Comparison of ENCODE assay signal across 22 cellular contexts in the genomic region with DNA sequence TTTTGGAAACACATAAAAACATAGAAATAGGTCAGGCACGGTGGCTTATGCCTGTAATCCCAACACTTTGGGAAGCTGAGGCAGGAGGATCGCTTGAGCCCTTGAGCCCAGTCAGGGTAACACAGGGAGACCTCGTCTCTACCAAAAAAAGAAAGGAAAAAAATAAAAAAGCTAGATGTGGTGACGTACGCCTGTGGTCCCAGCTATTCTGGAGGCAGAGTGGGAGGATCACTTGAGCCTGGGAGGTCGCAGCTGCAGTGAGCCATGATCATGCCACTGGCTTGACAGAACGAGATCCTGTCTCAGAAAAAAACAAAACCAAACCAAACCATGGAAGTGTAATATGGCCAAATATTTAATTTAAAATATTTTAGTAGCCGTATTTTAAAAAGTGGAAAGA. TPM values are rescaled to one million over a fixed set of nuclear protein-coding genes. Genes with fewer than 3 reads are reported as not detected.
DNase-seq lines count a peak whose midpoint lies in the region; ATAC-seq, FAIRE-seq and TF ChIP-seq lines count a peak whose summit lies in the region.
"Had no signal": no experiment of that assay in that cellular context is flagged by ENCODE, and none has a peak within 500 bp of the region (broad histone marks: within the 10 kb centered on the region; RNA-seq: fewer than 3 reads in every experiment).

No MANE protein-coding gene starts in this region.

- no peaks in the 10 kb centered on the region for H3K36me3 ChIP-seq in uterus

- DNase-seq in chondrocyte (ENCODE audit: low spot score) (no peak), mesothelial cell of epicardium (ENCODE audit: low spot score in 2 of 2, unreplicated experiment in 2 of 2) (no peak), uterus (no peak), NCI-H2196 treated with DMSO at 0.1 percent for 48 hours (lab: John Stamatoyannopoulos, UW; ENCODE audit: unreplicated experiment) (no peak)
- no peak for DNase-seq in activated naive CD4-positive, alpha-beta T cell (lab: John Stamatoyannopoulos, UW)
- DNase-seq: 8988T; Calu3; CD8-positive, alpha-beta T cell; DMS 273 treated with DMSO at 0.1 percent for 48 hours; DND-41; EL; GOT3; H7; HFFc6 had no signal

- TF ChIP-seq CTCF in chondrocyte (IDR thresholded peaks at IDR 0.05) (no peak), mesothelial cell of epicardium (IDR thresholded peaks at IDR 0.05; ENCODE audit: unreplicated experiment) (no peak), uterus (IDR thresholded peaks at IDR 0.05) (no peak)

- H3K27ac Mint-ChIP-seq in chondrocyte (ENCODE audit: unreplicated experiment) (peak overlapping the region; percentile 34), mesothelial cell of epicardium (peak overlapping the region; percentile 85)
- H3K27ac Mint-ChIP-seq: B cell; CD8-positive, alpha-beta T cell had no signal

- no peaks in the 10 kb centered on the region for H3K9me3 Mint-ChIP-seq in chondrocyte (ENCODE audit: low read depth)
- H3K9me3 Mint-ChIP-seq in mesothelial cell of epicardium, result no peaks in the 10 kb centered on the region
- H3K9me3 Mint-ChIP-seq: CD8-positive, alpha-beta T cell; HFFc6 had no signal

- no peaks in the 10 kb centered on the region for H3K9me3 ChIP-seq in uterus
- H3K9me3 ChIP-seq: BLaER1 treated with 17β-estradiol and CSF1 and Interleukin-3, amounts not matched to agents 10 nM and 100 nM had no signal

- H3K4me3 Mint-ChIP-seq in chondrocyte (ENCODE audit: unreplicated experiment) (no peak overlapping the region), mesothelial cell of epicardium (no peak overlapping the region)
- H3K4me3 Mint-ChIP-seq: B cell; CD8-positive, alpha-beta T cell; HFFc6 had no signal

- peak overlapping the region; percentile 32 to 61 for H3K27ac ChIP-seq in uterus
- H3K27ac ChIP-seq: BLaER1 treated with 17β-estradiol and CSF1 and Interleukin-3, amounts not matched to agents 10 nM and 100 nM had no signal

- intact Hi-C loops in uterus (cut with DNase I; ENCODE audit: low total_unique reads), result no loop called here

- FAIRE-seq in A204.1 (lab: Jason Lieb, UNC), result peak; percentile 65
- FAIRE-seq: GM12878, HepG2, HTR-8/SVneo had no signal

- H3K27me3 Mint-ChIP-seq in chondrocyte (ENCODE audit: low read depth) (no peaks in the 10 kb centered on the region), mesothelial cell of epicardium (ENCODE audit: low read depth) (no peaks in the 10 kb centered on the region)
- H3K27me3 Mint-ChIP-seq: B cell had no signal

- no peak for TF ChIP-seq POLR2A in uterus (IDR thresholded peaks at IDR 0.05)

- no peaks in the 10 kb centered on the region for H3K27me3 ChIP-seq in uterus
- H3K27me3 ChIP-seq: BLaER1 treated with 17β-estradiol and CSF1 and Interleukin-3, amounts not matched to agents 10 nM and 100 nM had no signal

- peaks cover 32% of the 10 kb centered on the region for H3K4me1 Mint-ChIP-seq in chondrocyte (ENCODE audit: low read depth)
- peaks cover 25% of the 10 kb centered on the region for H3K4me1 Mint-ChIP-seq in mesothelial cell of epicardium

- H3K4me3 ChIP-seq in uterus, result no peak overlapping the region
- H3K4me3 ChIP-seq: BLaER1 treated with 17β-estradiol and CSF1 and Interleukin-3, amounts not matched to agents 10 nM and 100 nM; GM12878 had no signal

- H3K36me3 Mint-ChIP-seq in chondrocyte (ENCODE audit: low read depth) (peaks cover 3% of the 10 kb centered on the region), mesothelial cell of epicardium (peaks cover 3% of the 10 kb centered on the region)
- H3K36me3 Mint-ChIP-seq: CD8-positive, alpha-beta T cell had no signal

- ATAC-seq in HG03520 (IDR thresholded peaks at IDR 0.05; ENCODE audit: unreplicated experiment), result no peak
- ATAC-seq: CD8-positive, alpha-beta T cell; GM12878; HCT116; HepG2 had no signal

- H3K4me1 ChIP-seq in uterus, result no peaks in the 10 kb centered on the region
- H3K4me1 ChIP-seq: BLaER1 treated with 17β-estradiol and CSF1 and Interleukin-3, amounts not matched to agents 10 nM and 100 nM had no signal

RNA-seq across cellular contexts. Expression of a gene that starts 55.6 kb away (rescaled TPM):
- total RNA-seq in chondrocyte, result 34.1 to 51.8 TPM (median 43.4 TPM) in 3 replicates
- total RNA-seq in mesothelial cell of epicardium, result 44.6 to 51.4 TPM (median 50.0 TPM) in 3 replicates
- 10 to 100 TPM; 13.2 to 35.8 (median 24.6) TPM for total RNA-seq in uterus
